Comparison of ENCODE assay signal across 11 cellular contexts in the genomic region with DNA sequence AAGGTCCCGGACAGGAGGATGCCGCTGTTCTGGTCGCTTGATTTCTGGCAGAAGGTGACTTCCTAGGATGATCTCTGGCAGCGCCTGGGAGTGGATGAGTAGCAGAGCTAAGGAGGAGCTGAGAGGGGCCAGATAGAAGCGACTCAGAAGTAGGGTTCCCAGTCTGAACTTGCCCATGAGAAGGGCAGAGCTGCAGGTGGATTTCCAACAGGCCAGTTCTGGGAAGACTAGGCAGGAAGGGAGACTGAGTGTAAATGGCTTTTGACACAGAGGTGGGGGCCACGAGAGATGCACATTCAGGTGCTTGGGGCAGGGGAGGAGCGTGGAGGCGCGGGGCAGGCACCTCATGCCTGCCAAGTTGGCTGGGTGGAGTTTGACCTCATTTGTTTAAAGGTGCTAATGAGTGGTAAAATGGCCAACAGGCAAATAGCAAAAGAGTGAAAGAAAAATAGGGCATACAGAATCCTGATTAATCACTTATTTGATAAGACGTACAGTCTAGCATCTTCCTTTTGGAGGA. TPM values are rescaled to one million over a fixed set of nuclear protein-coding genes. Genes with fewer than 3 reads are reported as not detected.
DNase-seq lines count a peak whose midpoint lies in the region; ATAC-seq and TF ChIP-seq lines count a peak whose summit lies in the region.
"Had no signal": no experiment of that assay in that cellular context is flagged by ENCODE, and none has a peak within 500 bp of the region (broad histone marks: within the 10 kb centered on the region; RNA-seq: fewer than 3 reads in every experiment).

No MANE protein-coding gene starts in this region.

- no peaks in the 10 kb centered on the region for H3K27me3 ChIP-seq in RWPE2 (ENCODE audit: insufficient read depth, poor library complexity, severe bottlenecking)
- H3K27me3 ChIP-seq: tibial nerve had no signal

- peaks cover 11% of the 10 kb centered on the region; the same call in 1 of the 2 replicates for H3K36me3 ChIP-seq in RWPE2 (ENCODE audit: low read depth)

- no peaks in the 10 kb centered on the region for H3K9me3 ChIP-seq in RWPE2 (ENCODE audit: severe bottlenecking)
- H3K9me3 ChIP-seq: tibial nerve had no signal

- no peak for TF ChIP-seq CTCF in RWPE2 (IDR thresholded peaks at IDR 0.05; ENCODE audit: poor library complexity, severe bottlenecking)

- H3K4me1 ChIP-seq in RWPE2 (ENCODE audit: insufficient read depth, poor library complexity, severe bottlenecking) = no peaks in the 10 kb centered on the region

- H3K4me3 ChIP-seq in RWPE2 (ENCODE audit: severe bottlenecking) = no peak overlapping the region
- H3K4me3 ChIP-seq: tibial nerve had no signal

- no peak overlapping the region for H3K27ac ChIP-seq in RWPE2 (ENCODE audit: poor library complexity, severe bottlenecking)
- H3K27ac ChIP-seq: tibial nerve had no signal

- peak; percentile 11 for ATAC-seq in GM21717 (IDR thresholded peaks at IDR 0.05; ENCODE audit: unreplicated experiment)
- ATAC-seq in RWPE2 (ENCODE audit: low read depth) = peak; percentile 57; the same call in 2 of the 3 replicates
- ATAC-seq in left lobe of liver = peak; percentile 25
- ATAC-seq: HCT116 had no signal

- peak; percentile 8 for DNase-seq in ELR (ENCODE audit: low read depth)
- DNase-seq in RWPE2 (ENCODE audit: low spot score) = no peak
- DNase-seq in left lobe of liver (ENCODE audit: low spot score) = no peak
- DNase-seq in NCI-H2196 treated with DMSO at 0.1 percent for 48 hours (lab: John Stamatoyannopoulos, UW; ENCODE audit: unreplicated experiment) = no peak
- DNase-seq in activated CD4-positive, CD25-positive, alpha-beta regulatory T cell (lab: John Stamatoyannopoulos, UW) = no peak
- no peak for DNase-seq in NCI-H510A (lab: John Stamatoyannopoulos, UW)
- no peak for DNase-seq in activated CD8-positive, alpha-beta memory T cell treated with anti-CD3 and anti-CD28 coated beads for 24 hours
- DNase-seq: activated T-cell treated with anti-CD3 and anti-CD28 coated beads, Interleukin-2, amount 50 U/mL, for 4 hours had no signal

RNA-seq across cellular contexts. Expression of a gene that starts 58.8 kb away (rescaled TPM):
- total RNA-seq in left lobe of liver = 17.1 TPM
